In the genomic region with DNA sequence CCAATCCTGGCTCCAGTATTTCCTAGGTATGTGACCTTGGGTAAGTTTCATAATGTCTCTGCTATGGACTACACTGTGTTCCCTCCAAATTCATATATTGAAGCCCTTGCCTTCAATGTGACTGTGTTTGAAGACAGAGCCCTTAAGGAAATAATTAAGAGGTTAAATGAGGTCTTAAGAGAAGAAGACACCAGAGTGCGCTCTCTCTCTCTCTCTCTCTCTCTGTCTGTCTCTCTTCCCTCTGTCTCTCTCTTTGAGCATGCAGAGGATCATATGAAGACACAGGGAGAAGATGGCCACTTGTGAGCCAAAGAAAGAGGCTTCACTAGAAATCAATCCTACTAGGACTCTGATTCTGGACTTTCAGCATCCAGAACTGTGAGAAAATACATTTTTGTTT, we compare ENCODE assay signal across 1 cellular context.
TF ChIP-seq lines count a peak whose summit lies in the region.

No MANE protein-coding gene starts in this region.

TF ChIP-seq in WTC11, 78 proteins besides CTCF, POLR2A, EP300 and RAD21 (continued from another document):
- TF ChIP-seq, protein P1, sequence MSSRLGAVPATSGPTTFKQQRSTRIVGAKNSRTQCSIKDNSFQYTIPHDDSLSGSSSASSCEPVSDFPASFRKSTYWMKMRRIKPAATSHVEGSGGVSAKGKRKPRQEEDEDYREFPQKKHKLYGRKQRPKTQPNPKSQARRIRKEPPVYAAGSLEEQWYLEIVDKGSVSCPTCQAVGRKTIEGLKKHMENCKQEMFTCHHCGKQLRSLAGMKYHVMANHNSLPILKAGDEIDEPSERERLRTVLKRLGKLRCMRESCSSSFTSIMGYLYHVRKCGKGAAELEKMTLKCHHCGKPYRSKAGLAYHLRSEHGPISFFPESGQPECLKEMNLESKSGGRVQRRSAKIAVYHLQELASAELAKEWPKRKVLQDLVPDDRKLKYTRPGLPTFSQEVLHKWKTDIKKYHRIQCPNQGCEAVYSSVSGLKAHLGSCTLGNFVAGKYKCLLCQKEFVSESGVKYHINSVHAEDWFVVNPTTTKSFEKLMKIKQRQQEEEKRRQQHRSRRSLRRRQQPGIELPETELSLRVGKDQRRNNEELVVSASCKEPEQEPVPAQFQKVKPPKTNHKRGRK (CRISPR knock-in tag; IDR thresholded peaks at IDR 0.05; ENCODE audit: borderline replicate concordance): no peak
- TF ChIP-seq ZSCAN18 (CRISPR knock-in tag; IDR thresholded peaks at IDR 0.05): no peak
- no peak for TF ChIP-seq ZBTB21 (CRISPR knock-in tag; IDR thresholded peaks at IDR 0.05; ENCODE audit: borderline replicate concordance)
- no peak for TF ChIP-seq ZNF425 (CRISPR knock-in tag; conservative IDR thresholded peaks at IDR 0.05)
- TF ChIP-seq NR2C2 (CRISPR knock-in tag; IDR thresholded peaks at IDR 0.05): no peak
- no peak for TF ChIP-seq ATF3 (CRISPR knock-in tag; conservative IDR thresholded peaks at IDR 0.05)
- no peak for TF ChIP-seq PRDM15 (CRISPR knock-in tag; IDR thresholded peaks at IDR 0.05)
- TF ChIP-seq E2F4 (CRISPR knock-in tag; IDR thresholded peaks at IDR 0.05; ENCODE audit: borderline replicate concordance, low read depth): no peak
- no peak for TF ChIP-seq RELA (CRISPR knock-in tag; IDR thresholded peaks at IDR 0.05; ENCODE audit: borderline replicate concordance)
